In the genomic region with DNA sequence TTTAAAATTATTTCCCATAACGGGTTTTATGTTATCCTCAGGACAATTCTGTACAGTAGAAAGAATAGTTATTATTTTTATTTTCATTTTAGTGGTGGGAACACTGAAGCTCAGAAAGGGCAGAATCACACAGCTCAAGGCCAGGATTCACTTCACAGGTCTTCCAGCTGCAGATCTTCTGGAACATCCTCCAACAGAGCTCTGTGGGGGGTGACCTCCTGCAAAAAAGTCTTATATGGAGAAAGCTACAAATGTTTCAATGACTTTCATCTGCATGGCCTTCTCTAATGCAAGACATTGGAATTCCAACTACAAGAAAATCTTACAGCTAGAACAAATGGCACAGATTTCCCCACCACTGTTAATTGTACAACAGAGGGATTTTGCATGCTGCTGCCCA, we compare ENCODE assay signal across 23 cellular contexts.
DNase-seq lines count a peak whose midpoint lies in the region; ATAC-seq and TF ChIP-seq lines count a peak whose summit lies in the region.
"Had no signal": no experiment of that assay in that cellular context is flagged by ENCODE, and none has a peak within 500 bp of the region (broad histone marks: within the 10 kb centered on the region; RNA-seq: fewer than 3 reads in every experiment).

No MANE protein-coding gene starts in this region.

- no peaks in the 10 kb centered on the region for H3K27me3 ChIP-seq in testis
- H3K27me3 ChIP-seq: BE2C, BLaER1 had no signal

- intact Hi-C loops in testis (cut with DNase I; ENCODE audit: low total_unique reads), result no loop called here

- no peak overlapping the region for H3K27ac ChIP-seq in testis
- H3K27ac ChIP-seq: BLaER1 had no signal

- ATAC-seq in GM18870 (IDR thresholded peaks at IDR 0.05; ENCODE audit: unreplicated experiment), result no peak
- no peak for ATAC-seq in GM19324 (IDR thresholded peaks at IDR 0.05; ENCODE audit: low FRiP score, unreplicated experiment)
- ATAC-seq: GM12878 had no signal

- no peaks in the 10 kb centered on the region for H3K36me3 ChIP-seq in testis (ENCODE audit: low read depth, missing control alignments)
- H3K36me3 ChIP-seq: BE2C, BLaER1 had no signal

- in situ Hi-C loops in astrocyte of the spinal cord (cut with HindIII; ENCODE audit: low sequenced_read_pairs), result no loop called here

- DNase-seq in astrocyte of the spinal cord (ENCODE audit: low read depth, low spot score) (peak; percentile 15), choroid plexus epithelial cell (ENCODE audit: low read depth) (peak; percentile 56), testis (peak; percentile 27)
- no peak for DNase-seq in stimulated activated CD4-positive, alpha-beta T cell treated with anti-CD3 and anti-CD28 coated beads, Interleukin-4, amount 100 ng/mL, for 24 hours
- DNase-seq: 8988T; ACHN; BE2C; C1 segment of cervical spinal cord; CD4-positive, alpha-beta memory T cell; CD4-positive, CD25-positive, alpha-beta regulatory T cell; CD8-positive, alpha-beta memory T cell; COR-L47; DMS 273 treated with DMSO at 0.1 percent for 48 hours; DMS153; DMS53; DMS79; DND-41; EL; GDM1 had no signal

- TF ChIP-seq CTCF in astrocyte of the spinal cord (IDR thresholded peaks at IDR 0.05; ENCODE audit: low read depth, low read length) (no peak), choroid plexus epithelial cell (conservative IDR thresholded peaks at IDR 0.05; ENCODE audit: low read depth, low read length) (no peak), testis (IDR thresholded peaks at IDR 0.05) (no peak)

- H3K4me3 ChIP-seq in astrocyte of the spinal cord (ENCODE audit: low read depth, low read length), result no peak overlapping the region
- H3K4me3 ChIP-seq in choroid plexus epithelial cell (ENCODE audit: low read depth, low read length), result no peak overlapping the region
- H3K4me3 ChIP-seq in testis, result no peak overlapping the region
- H3K4me3 ChIP-seq: BLaER1, GM12878 had no signal

- no peaks in the 10 kb centered on the region for H3K9me3 ChIP-seq in testis
- H3K9me3 ChIP-seq: BE2C, BLaER1 had no signal

- TF ChIP-seq POLR2A in testis (IDR thresholded peaks at IDR 0.05), result no peak

- H3K4me1 ChIP-seq in testis, result no peaks in the 10 kb centered on the region
- H3K4me1 ChIP-seq: BE2C, BLaER1 had no signal

- WGBS in testis, 2 donors, result 37 to 47% methylated on average over 1 of the region's 1 CpG
